ENCODE assay signal across 24 cellular contexts in the genomic region with DNA sequence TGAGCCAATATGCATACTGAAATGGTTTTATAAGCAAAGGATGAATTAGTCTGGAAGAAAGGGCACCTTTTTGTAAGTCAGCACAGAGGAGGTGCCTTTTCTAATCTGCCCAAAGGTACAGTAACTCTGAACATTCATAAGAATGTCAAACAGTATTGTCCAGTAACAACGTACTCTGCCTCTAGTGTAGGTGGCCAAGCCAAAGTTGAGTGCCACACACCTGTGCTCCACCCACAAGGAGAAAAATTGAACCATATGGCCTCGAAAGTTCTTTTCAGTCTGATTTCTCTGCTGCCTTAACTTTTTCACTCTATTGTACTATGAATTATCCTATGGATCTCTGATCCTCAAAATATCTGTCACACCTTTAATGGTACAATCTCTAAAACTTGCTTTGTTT.
DNase-seq lines count a peak whose midpoint lies in the region; ATAC-seq, FAIRE-seq and TF ChIP-seq lines count a peak whose summit lies in the region.
"Had no signal": no experiment of that assay in that cellular context is flagged by ENCODE, and none has a peak within 500 bp of the region (broad histone marks: within the 10 kb centered on the region; RNA-seq: fewer than 3 reads in every experiment).

No MANE protein-coding gene starts in this region.

- 30 to 46% methylated on average over 2 of the region's 2 CpGs for WGBS in body of pancreas, 2 donors
- WGBS in pancreas, 2 donors, result 32 to 45% methylated on average over 2 of the region's 2 CpGs
- 0% methylated on average over 2 of the region's 2 CpGs for WGBS in HepG2 (ENCODE audit: low lambda C conversion rate)

- H2AFZ ChIP-seq in Loucy (ENCODE audit: low read length), result peak overlapping the region; percentile 86; the same call in 1 of the 2 replicates
- no peak overlapping the region for H2AFZ ChIP-seq in HepG2 (ENCODE audit: low read length)

- H3K4me1 ChIP-seq in Loucy (ENCODE audit: insufficient read depth, low read length, poor library complexity, severe bottlenecking), result peaks cover 4% of the 10 kb centered on the region
- H3K4me1 ChIP-seq in body of pancreas, result no peaks in the 10 kb centered on the region
- H3K4me1 ChIP-seq in pancreas, result no peaks in the 10 kb centered on the region
- no peaks in the 10 kb centered on the region for H3K4me1 ChIP-seq in HepG2 (ENCODE audit: insufficient read depth, low read length)
- H3K4me1 ChIP-seq: A549 had no signal

- no TSS peak for BruUV-seq in HepG2 (replicated peaks; lab: Mats Ljungman, UMichigan)

- no peak for TF ChIP-seq RAD21 in HepG2 (CRISPR knock-in tag; IDR thresholded peaks at IDR 0.05)

- TF ChIP-seq CTCF in Loucy (conservative IDR thresholded peaks at IDR 0.05; ENCODE audit: low read length) (no peak), body of pancreas (IDR thresholded peaks at IDR 0.05) (no peak), pancreas (IDR thresholded peaks at IDR 0.05) (no peak), RWPE1 (conservative IDR thresholded peaks at IDR 0.05; ENCODE audit: low read depth) (no peak), HepG2 (CRISPR knock-in tag; IDR thresholded peaks at IDR 0.05) (no peak)

- peak in 1 of 4 donors; percentile 18 for DNase-seq in body of pancreas
- no peak for DNase-seq in pancreas
- no peak for DNase-seq in RWPE1 (ENCODE audit: low spot score)
- no peak for DNase-seq in HepG2 (ENCODE audit: low spot score)
- no peak for DNase-seq in CD1c-positive myeloid dendritic cell (ENCODE audit: extremely low spot score)
- DNase-seq: AML-193; CD4-positive, alpha-beta memory T cell; CD4-positive, CD25-positive, alpha-beta regulatory T cell; CD8-positive, alpha-beta memory T cell; COR-L47; DMS 273 treated with DMSO at 0.1 percent for 48 hours; DMS153; DMS53; DMS79; DND-41; EL; GDM1 had no signal

- H3K27ac ChIP-seq in body of pancreas, result no peak overlapping the region
- no peak overlapping the region for H3K27ac ChIP-seq in pancreas
- no peak overlapping the region for H3K27ac ChIP-seq in RWPE1
- no peak overlapping the region for H3K27ac ChIP-seq in HepG2 (ENCODE audit: extremely low read length, insufficient read depth, low read length)
- H3K27ac ChIP-seq: 22Rv1; A549; BLaER1 treated with 17β-estradiol and CSF1 and Interleukin-3, amounts not matched to agents 10 nM and 100 nM; C4-2B had no signal

- FAIRE-seq in pancreas (lab: Jason Lieb, UNC), result no peak
- no peak for FAIRE-seq in HepG2 (lab: Jason Lieb, UNC)
- FAIRE-seq: A549, GM12891, GM19239 had no signal

- no peaks in the 10 kb centered on the region for H3F3A ChIP-seq in Loucy (ENCODE audit: low read depth)

- ATAC-seq in body of pancreas (peak; percentile 50), pancreas (peak in 3 of 4 donors; percentile 37 to 65 (median 43)), HepG2 (no peak)
- ATAC-seq: A549 had no signal

- intact Hi-C loops in body of pancreas (cut with DNase I), result loop anchor here (10.0 kb wide), 1 partner anchor 145 kb away; no protein-coding TSS in a partner anchor
- intact Hi-C loops in pancreas (cut with DNase I), result loop anchor here in 1 of 3 donors (10.0 kb wide), 1 partner anchor 145 kb away; no protein-coding TSS in a partner anchor
- intact Hi-C loops in HepG2 (cut with micrococcal nuclease; ENCODE audit: unreplicated experiment), result no loop called here

- H3K79me2 ChIP-seq in Loucy (ENCODE audit: insufficient read depth, low read length) (no peaks in the 10 kb centered on the region), HepG2 (ENCODE audit: insufficient read depth, low read length) (no peaks in the 10 kb centered on the region)

- TF ChIP-seq EP300 in HepG2 (IDR thresholded peaks at IDR 0.05; ENCODE audit: low read depth in 2 of 2, low read length in 2 of 2) (no peak), HepG2 (CRISPR knock-in tag; IDR thresholded peaks at IDR 0.05; ENCODE audit: borderline replicate concordance) (no peak)

- H4K20me1 ChIP-seq in Loucy (ENCODE audit: insufficient read depth, low read length, poor library complexity, severe bottlenecking) (no peaks in the 10 kb centered on the region), HepG2 (ENCODE audit: insufficient read depth, low read length) (no peaks in the 10 kb centered on the region)
- H4K20me1 ChIP-seq: BLaER1 treated with 17β-estradiol and CSF1 and Interleukin-3, amounts not matched to agents 10 nM and 100 nM had no signal

- CTCF ChIA-PET in RWPE1 (lab: Yijun Ruan, JAX) (no interaction called here), HepG2 (lab: Yijun Ruan, JAX; ENCODE audit: low intra/inter-chr PET ratio, low total read pairs) (no interaction called here)

- H3K27me3 ChIP-seq in Loucy (ENCODE audit: insufficient read depth, low read length, poor library complexity, severe bottlenecking), result no peaks in the 10 kb centered on the region
- no peaks in the 10 kb centered on the region for H3K27me3 ChIP-seq in body of pancreas
- no peaks in the 10 kb centered on the region for H3K27me3 ChIP-seq in pancreas
- H3K27me3 ChIP-seq in HepG2 (ENCODE audit: control insufficient read depth in 1 of 2, insufficient read depth in 2 of 2, low read length in 2 of 2), result no peaks in the 10 kb centered on the region
- H3K27me3 ChIP-seq: BLaER1 treated with 17β-estradiol and CSF1 and Interleukin-3, amounts not matched to agents 10 nM and 100 nM had no signal

- TF ChIP-seq POLR2A in body of pancreas (IDR thresholded peaks at IDR 0.05) (no peak), HepG2 (IDR thresholded peaks at IDR 0.05; ENCODE audit: insufficient read depth in 1 of 2, low read depth in 2 of 2, low read length in 2 of 2) (no peak)

- H3K4me3 ChIP-seq in Loucy (ENCODE audit: low read length, poor library complexity, severe bottlenecking) (no peak overlapping the region), body of pancreas (no peak overlapping the region), pancreas (peak overlapping the region in 1 of 4 donors; percentile 4), HepG2 (replicated peaks in 1 of 3; ENCODE audit: insufficient read depth in 1 of 3, low read depth in 2 of 3, low read length in 3 of 3) (no peak overlapping the region)
- H3K4me3 ChIP-seq: A549; BLaER1 treated with 17β-estradiol and CSF1 and Interleukin-3, amounts not matched to agents 10 nM and 100 nM had no signal

- H3K9ac ChIP-seq in Loucy (ENCODE audit: low read depth, low read length, poor library complexity, severe bottlenecking) (no peak overlapping the region), HepG2 (ENCODE audit: insufficient read depth, low read depth, low read length) (no peak overlapping the region)
- H3K9ac ChIP-seq: BLaER1 treated with 17β-estradiol and CSF1 and Interleukin-3, amounts not matched to agents 10 nM and 100 nM had no signal

- no peaks in the 10 kb centered on the region for H3K36me3 ChIP-seq in Loucy (ENCODE audit: insufficient read depth, low read length)
- H3K36me3 ChIP-seq in body of pancreas (replicated peaks in 1 of 2; ENCODE audit: insufficient read depth in 1 of 2, low read depth in 2 of 2), result no peaks in the 10 kb centered on the region
- H3K36me3 ChIP-seq in pancreas, result no peaks in the 10 kb centered on the region
- no peaks in the 10 kb centered on the region for H3K36me3 ChIP-seq in HepG2 (replicated peaks in 1 of 2; ENCODE audit: control insufficient read depth in 1 of 2, insufficient read depth in 2 of 2, low read length in 2 of 2)
- H3K36me3 ChIP-seq: BLaER1 treated with 17β-estradiol and CSF1 and Interleukin-3, amounts not matched to agents 10 nM and 100 nM had no signal

- in situ Hi-C loops in HepG2 (cut with HindIII; ENCODE audit: extremely low pct_ligation_motif_present, low pct_unique_long_range_greater_than_20kb), result no loop called here

- POLR2A ChIA-PET in RWPE1 (lab: Yijun Ruan, JAX; ENCODE audit: low non-redundant PET) (no interaction called here), HepG2 (lab: Yijun Ruan, JAX) (no interaction called here)

- H3K9me2 ChIP-seq in Loucy (replicated peaks; ENCODE audit: low read depth, low read length), result no peaks in the 10 kb centered on the region

- H3K9me3 ChIP-seq in Loucy (ENCODE audit: insufficient read depth, low read depth, low read length) (no peaks in the 10 kb centered on the region), body of pancreas (no peaks in the 10 kb centered on the region), pancreas (no peaks in the 10 kb centered on the region), HepG2 (ENCODE audit: low read length) (no peaks in the 10 kb centered on the region)
- H3K9me3 ChIP-seq: A549; BLaER1 treated with 17β-estradiol and CSF1 and Interleukin-3, amounts not matched to agents 10 nM and 100 nM had no signal

- H3K4me2 ChIP-seq in Loucy (ENCODE audit: low read depth, low read length, poor library complexity, severe bottlenecking), result peak overlapping the region; percentile 71
- H3K4me2 ChIP-seq in HepG2 (ENCODE audit: low read depth, low read length), result no peak overlapping the region
- H3K4me2 ChIP-seq: BLaER1 treated with 17β-estradiol and CSF1 and Interleukin-3, amounts not matched to agents 10 nM and 100 nM had no signal

TF ChIP-seq in HepG2, 621 proteins besides CTCF, POLR2A, EP300 and RAD21:
- TF ChIP-seq, protein P1, sequence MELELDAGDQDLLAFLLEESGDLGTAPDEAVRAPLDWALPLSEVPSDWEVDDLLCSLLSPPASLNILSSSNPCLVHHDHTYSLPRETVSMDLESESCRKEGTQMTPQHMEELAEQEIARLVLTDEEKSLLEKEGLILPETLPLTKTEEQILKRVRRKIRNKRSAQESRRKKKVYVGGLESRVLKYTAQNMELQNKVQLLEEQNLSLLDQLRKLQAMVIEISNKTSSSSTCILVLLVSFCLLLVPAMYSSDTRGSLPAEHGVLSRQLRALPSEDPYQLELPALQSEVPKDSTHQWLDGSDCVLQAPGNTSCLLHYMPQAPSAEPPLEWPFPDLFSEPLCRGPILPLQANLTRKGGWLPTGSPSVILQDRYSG (CRISPR knock-in tag; IDR thresholded peaks at IDR 0.05), result no peak
- TF ChIP-seq ZNF333 (CRISPR knock-in tag; IDR thresholded peaks at IDR 0.05; ENCODE audit: borderline replicate concordance), result no peak
- no peak for TF ChIP-seq ZFP41 (CRISPR knock-in tag; IDR thresholded peaks at IDR 0.05; ENCODE audit: borderline replicate concordance)
- no peak for TF ChIP-seq ERF (CRISPR knock-in tag; IDR thresholded peaks at IDR 0.05)
- TF ChIP-seq ZNF776 (CRISPR knock-in tag; IDR thresholded peaks at IDR 0.05), result no peak
- TF ChIP-seq DMAP1 (CRISPR knock-in tag; IDR thresholded peaks at IDR 0.05), result no peak
TF ChIP-seq in HepG2: peak in this region for 0.
